In genomic region chr16:50878536-50878935, GRCh38 we compare ENCODE assay signal across 12 cellular contexts.
DNase-seq lines count a peak whose midpoint lies in the region; ATAC-seq, FAIRE-seq and TF ChIP-seq lines count a peak whose summit lies in the region.
"Had no signal": no experiment of that assay in that cellular context is flagged by ENCODE, and none has a peak within 500 bp of the region (broad histone marks: within the 10 kb centered on the region; RNA-seq: fewer than 3 reads in every experiment).

No MANE protein-coding gene starts in this region.

- BruUV-seq in K562 (replicated peaks; lab: Mats Ljungman, UMichigan) = no TSS peak
- BruUV-seq in HepG2 (replicated peaks; lab: Mats Ljungman, UMichigan) = no TSS peak

- no peak overlapping the region for H3K4me2 ChIP-seq in K562 (ENCODE audit: insufficient read depth, low read length)
- H3K4me2 ChIP-seq in HepG2 (ENCODE audit: low read depth, low read length) = no peak overlapping the region
- H3K4me2 ChIP-seq: BLaER1 treated with 17β-estradiol and CSF1 and Interleukin-3, amounts not matched to agents 10 nM and 100 nM had no signal

- peaks cover 0 to 3% of the 10 kb centered on the region in 2 experiments; a peak in 2 of 5 replicates for H3K4me1 ChIP-seq in K562 (replicated peaks in 1 of 2; ENCODE audit: control insufficient read depth in 2 of 2, insufficient read depth in 2 of 2, low read length in 2 of 2)
- H3K4me1 ChIP-seq in HepG2 (ENCODE audit: insufficient read depth, low read length) = no peaks in the 10 kb centered on the region
- H3K4me1 ChIP-seq in adrenal gland (replicated peaks in 1 of 2) = no peaks in the 10 kb centered on the region

- H3K27ac ChIP-seq in K562 (ENCODE audit: extremely low read depth, low read depth, low read length) (no peak overlapping the region), HepG2 (ENCODE audit: extremely low read length, insufficient read depth, low read length) (no peak overlapping the region), adrenal gland (no peak overlapping the region)
- H3K27ac ChIP-seq: BLaER1 treated with 17β-estradiol and CSF1 and Interleukin-3, amounts not matched to agents 10 nM and 100 nM had no signal

- TF ChIP-seq CTCF in K562 (IDR thresholded peaks at IDR 0.05 in 2 of 3, conservative IDR thresholded peaks at IDR 0.05 in 1 of 3; ENCODE audit: insufficient read depth in 2 of 3, low read depth in 1 of 3, low read length in 3 of 3) (no peak), HepG2 (CRISPR knock-in tag; IDR thresholded peaks at IDR 0.05) (no peak), adrenal gland (IDR thresholded peaks at IDR 0.05) (no peak)

- no peaks in the 10 kb centered on the region for H3K9me3 ChIP-seq in K562 (replicated peaks; ENCODE audit: control insufficient read depth, insufficient read depth, low read depth, low read length)
- H3K9me3 ChIP-seq in HepG2 (ENCODE audit: low read length) = no peaks in the 10 kb centered on the region
- H3K9me3 ChIP-seq in adrenal gland (replicated peaks in 1 of 3) = no peaks in the 10 kb centered on the region

- intact Hi-C loops in K562 (cut with micrococcal nuclease) = no loop called here
- intact Hi-C loops in HepG2 (cut with micrococcal nuclease; ENCODE audit: unreplicated experiment) = no loop called here
- intact Hi-C loops in adrenal gland (cut with DNase I) = no loop called here

- H3K9ac ChIP-seq in K562 (ENCODE audit: insufficient read depth in 1 of 2, low read depth in 2 of 2, low read length in 2 of 2) (no peak overlapping the region), HepG2 (ENCODE audit: insufficient read depth, low read depth, low read length) (no peak overlapping the region)
- H3K9ac ChIP-seq: BLaER1 treated with 17β-estradiol and CSF1 and Interleukin-3, amounts not matched to agents 10 nM and 100 nM had no signal

- H3K79me2 ChIP-seq in K562 (ENCODE audit: control insufficient read depth, insufficient read depth, low read length) (no peaks in the 10 kb centered on the region), HepG2 (ENCODE audit: insufficient read depth, low read length) (no peaks in the 10 kb centered on the region)

- TF ChIP-seq EP300 in K562 (IDR thresholded peaks at IDR 0.05; ENCODE audit: low read length) = no peak
- TF ChIP-seq EP300 in HepG2 (IDR thresholded peaks at IDR 0.05; ENCODE audit: low read depth in 2 of 2, low read length in 2 of 2) = no peak
- TF ChIP-seq EP300 in HepG2 (CRISPR knock-in tag; IDR thresholded peaks at IDR 0.05; ENCODE audit: borderline replicate concordance) = no peak

- no peak for ATAC-seq in K562
- no peak for ATAC-seq in HepG2
- ATAC-seq: CD8-positive, alpha-beta T cell; GM12878 had no signal

- H3K27me3 ChIP-seq in K562 (ENCODE audit: control insufficient read depth in 2 of 2, insufficient read depth in 2 of 2, low read length in 2 of 2) = no peaks in the 10 kb centered on the region; a peak in 1 of 5 replicates
- H3K27me3 ChIP-seq in HepG2 (ENCODE audit: control insufficient read depth in 1 of 2, insufficient read depth in 2 of 2, low read length in 2 of 2) = peaks cover 2 to 4% of the 10 kb centered on the region in 2 experiments; a peak in 2 of 5 replicates
- H3K27me3 ChIP-seq in adrenal gland = peaks cover 4% of the 10 kb centered on the region
- H3K27me3 ChIP-seq: BLaER1 treated with 17β-estradiol and CSF1 and Interleukin-3, amounts not matched to agents 10 nM and 100 nM had no signal

- H4K20me1 ChIP-seq in K562 (replicated peaks; ENCODE audit: control insufficient read depth, insufficient read depth, low read length) (no peaks in the 10 kb centered on the region; the same call in 1 of the 2 replicates), HepG2 (ENCODE audit: insufficient read depth, low read length) (no peaks in the 10 kb centered on the region)
- H4K20me1 ChIP-seq: BLaER1 treated with 17β-estradiol and CSF1 and Interleukin-3, amounts not matched to agents 10 nM and 100 nM had no signal

- DNase-seq in NCI-H82 (lab: John Stamatoyannopoulos, UW) (peak; percentile 89), K562 (ENCODE audit: extremely low read depth in 1 of 4, low spot score in 3 of 4) (no peak), HepG2 (ENCODE audit: low spot score) (no peak), adrenal gland (no peak), cortex of kidney (lab: John Stamatoyannopoulos, UW) (no peak), occipital lobe (lab: John Stamatoyannopoulos, UW) (no peak)
- DNase-seq: Calu3; CD8-positive, alpha-beta T cell; DMS79 treated with DMSO at 0.1 percent for 48 hours had no signal

- FAIRE-seq in K562 (lab: Jason Lieb, UNC) = no peak
- FAIRE-seq in HepG2 (lab: Jason Lieb, UNC) = no peak
- FAIRE-seq: GM12878, H1 had no signal

- POLR2A ChIA-PET in K562 (lab: Yijun Ruan, JAX) (no interaction called here), HepG2 (lab: Yijun Ruan, JAX) (no interaction called here)

- CTCF ChIA-PET in K562 (lab: Yijun Ruan, JAX; ENCODE audit: low intra/inter-chr PET ratio) = no interaction called here
- CTCF ChIA-PET in HepG2 (lab: Yijun Ruan, JAX; ENCODE audit: low intra/inter-chr PET ratio, low total read pairs) = no interaction called here

- no peaks in the 10 kb centered on the region for H3K9me1 ChIP-seq in K562 (ENCODE audit: control insufficient read depth, insufficient read depth, low read length)

- H3K4me3 ChIP-seq in K562 (no peak overlapping the region), HepG2 (replicated peaks in 1 of 3; ENCODE audit: insufficient read depth in 1 of 3, low read depth in 2 of 3, low read length in 3 of 3) (no peak overlapping the region), adrenal gland (no peak overlapping the region)
- H3K4me3 ChIP-seq: BLaER1 treated with 17β-estradiol and CSF1 and Interleukin-3, amounts not matched to agents 10 nM and 100 nM; GM12878 had no signal

- H2AFZ ChIP-seq in K562 (ENCODE audit: low read depth, low read length) = no peak overlapping the region
- H2AFZ ChIP-seq in HepG2 (ENCODE audit: low read length) = no peak overlapping the region

- TF ChIP-seq POLR2A in K562 (conservative IDR thresholded peaks at IDR 0.05) (no peak), HepG2 (IDR thresholded peaks at IDR 0.05; ENCODE audit: insufficient read depth in 1 of 2, low read depth in 2 of 2, low read length in 2 of 2) (no peak), adrenal gland (IDR thresholded peaks at IDR 0.05) (no peak)

- 0% methylated on average over 3 of the region's 3 CpGs for WGBS in K562 (ENCODE audit: insufficient coverage, low coverage, missing lambda C conversion rate)
- 22% methylated on average over 3 of the region's 3 CpGs for WGBS in HepG2 (ENCODE audit: low lambda C conversion rate)
- 48 to 78% (median 68%) methylated on average over 3 of the region's 3 CpGs for WGBS in adrenal gland, 4 donors

- TF ChIP-seq RAD21 in K562 (CRISPR knock-in tag; conservative IDR thresholded peaks at IDR 0.05 in 1 of 2, IDR thresholded peaks at IDR 0.05 in 1 of 2) (no peak), HepG2 (CRISPR knock-in tag; IDR thresholded peaks at IDR 0.05) (no peak)

- in situ Hi-C loops in K562 (cut with MboI) (no loop called here), HepG2 (cut with HindIII; ENCODE audit: extremely low pct_ligation_motif_present, low pct_unique_long_range_greater_than_20kb) (loop anchor here (25.0 kb wide), 1 partner anchor 884 kb away; no protein-coding TSS in a partner anchor)

- H3K36me3 ChIP-seq in K562 (ENCODE audit: control insufficient read depth, insufficient read depth, low read length) = no peaks in the 10 kb centered on the region
- no peaks in the 10 kb centered on the region for H3K36me3 ChIP-seq in HepG2 (replicated peaks in 1 of 2; ENCODE audit: control insufficient read depth in 1 of 2, insufficient read depth in 2 of 2, low read length in 2 of 2)
- no peaks in the 10 kb centered on the region for H3K36me3 ChIP-seq in adrenal gland (replicated peaks in 1 of 2)
- H3K36me3 ChIP-seq: BLaER1 treated with 17β-estradiol and CSF1 and Interleukin-3, amounts not matched to agents 10 nM and 100 nM had no signal

TF ChIP-seq in K562, 482 proteins besides CTCF, POLR2A, EP300 and RAD21 (continues in another document):
- TF ChIP-seq, protein P1, sequence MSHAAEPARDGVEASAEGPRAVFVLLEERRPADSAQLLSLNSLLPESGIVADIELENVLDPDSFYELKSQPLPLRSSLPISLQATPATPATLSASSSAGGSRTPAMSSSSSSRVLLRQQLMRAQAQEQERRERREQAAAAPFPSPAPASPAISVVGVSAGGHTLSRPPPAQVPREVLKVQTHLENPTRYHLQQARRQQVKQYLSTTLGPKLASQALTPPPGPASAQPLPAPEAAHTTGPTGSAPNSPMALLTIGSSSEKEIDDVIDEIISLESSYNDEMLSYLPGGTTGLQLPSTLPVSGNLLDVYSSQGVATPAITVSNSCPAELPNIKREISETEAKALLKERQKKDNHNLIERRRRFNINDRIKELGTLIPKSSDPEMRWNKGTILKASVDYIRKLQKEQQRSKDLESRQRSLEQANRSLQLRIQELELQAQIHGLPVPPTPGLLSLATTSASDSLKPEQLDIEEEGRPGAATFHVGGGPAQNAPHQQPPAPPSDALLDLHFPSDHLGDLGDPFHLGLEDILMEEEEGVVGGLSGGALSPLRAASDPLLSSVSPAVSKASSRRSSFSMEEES (CRISPR knock-in tag; IDR thresholded peaks at IDR 0.05) = peak; percentile 86
- no peak for TF ChIP-seq ZNF232 (CRISPR knock-in tag; IDR thresholded peaks at IDR 0.05)
- TF ChIP-seq ZZZ3 (IDR thresholded peaks at IDR 0.05) = no peak

TF ChIP-seq in HepG2, 621 proteins besides CTCF, POLR2A, EP300 and RAD21:
- TF ChIP-seq NCOR1 (IDR thresholded peaks at IDR 0.05; ENCODE audit: borderline replicate concordance, low read length) (no peak), RAD51 (IDR thresholded peaks at IDR 0.05; ENCODE audit: borderline replicate concordance) (peak; percentile 87)
- TF ChIP-seq, protein P2, sequence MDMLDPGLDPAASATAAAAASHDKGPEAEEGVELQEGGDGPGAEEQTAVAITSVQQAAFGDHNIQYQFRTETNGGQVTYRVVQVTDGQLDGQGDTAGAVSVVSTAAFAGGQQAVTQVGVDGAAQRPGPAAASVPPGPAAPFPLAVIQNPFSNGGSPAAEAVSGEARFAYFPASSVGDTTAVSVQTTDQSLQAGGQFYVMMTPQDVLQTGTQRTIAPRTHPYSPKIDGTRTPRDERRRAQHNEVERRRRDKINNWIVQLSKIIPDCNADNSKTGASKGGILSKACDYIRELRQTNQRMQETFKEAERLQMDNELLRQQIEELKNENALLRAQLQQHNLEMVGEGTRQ (IDR thresholded peaks at IDR 0.05; ENCODE audit: low read depth, low read length) = peak; percentile 62
- TF ChIP-seq, protein P2 (CRISPR knock-in tag; IDR thresholded peaks at IDR 0.05; ENCODE audit: borderline replicate concordance) = no peak
